In the genomic region with DNA sequence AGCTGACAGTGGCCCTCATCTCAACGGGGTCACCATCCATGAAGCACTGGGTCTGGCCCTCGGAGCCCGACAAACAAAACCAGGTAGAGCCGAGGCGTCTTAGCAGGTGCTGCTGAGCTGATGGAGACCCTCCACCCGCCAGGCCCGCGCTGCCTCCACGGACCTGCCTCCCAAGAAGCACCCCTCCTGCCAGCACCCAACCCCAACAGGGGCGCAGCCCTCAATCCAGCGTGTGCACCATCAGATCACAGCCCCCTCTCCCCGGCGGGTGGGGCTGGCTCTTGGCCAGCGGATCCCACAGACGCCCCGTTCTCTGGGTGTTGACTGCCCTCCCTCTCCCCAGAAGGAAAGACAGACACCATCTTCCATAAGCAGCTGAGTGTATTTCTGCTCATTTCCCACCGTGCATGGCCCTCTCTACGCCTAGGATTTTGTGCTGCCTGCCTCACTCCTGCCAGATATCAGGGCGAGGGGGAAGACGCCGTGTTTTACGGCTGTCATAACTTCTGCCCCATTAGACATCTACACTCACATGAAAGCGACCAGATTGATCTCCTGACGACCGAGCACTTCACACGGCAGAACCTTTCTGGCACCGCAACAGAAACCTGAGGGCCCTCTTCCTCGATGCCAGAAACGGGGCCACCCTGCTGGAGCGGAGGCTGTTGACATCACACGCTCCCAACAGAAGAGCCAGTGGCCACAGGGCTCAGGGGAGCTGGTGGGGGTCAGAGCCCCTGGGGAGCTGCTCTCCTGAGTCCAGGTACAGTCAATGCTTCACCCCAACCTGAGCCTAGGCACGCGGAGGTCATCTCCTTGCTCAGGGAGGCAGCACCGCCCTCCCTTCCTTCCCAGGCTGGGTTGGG, we compare ENCODE assay signal across 23 cellular contexts. TPM values are rescaled to one million over a fixed set of nuclear protein-coding genes. Genes with fewer than 3 reads are reported as not detected.
DNase-seq lines count a peak whose midpoint lies in the region; TF ChIP-seq lines count a peak whose summit lies in the region.
"Had no signal": no experiment of that assay in that cellular context is flagged by ENCODE, and none has a peak within 500 bp of the region (broad histone marks: within the 10 kb centered on the region; RNA-seq: fewer than 3 reads in every experiment).

No MANE protein-coding gene starts in this region.

- H2BK12ac ChIP-seq in trophoblast cell (ENCODE audit: low read length) = no peak overlapping the region

- H3K79me2 ChIP-seq in trophoblast cell (ENCODE audit: control insufficient read depth, insufficient read depth, low read length, poor library complexity) = no peaks in the 10 kb centered on the region

- H3K18ac ChIP-seq in trophoblast cell (ENCODE audit: low read length) = no peak overlapping the region

- no peak overlapping the region for H2BK5ac ChIP-seq in trophoblast cell (ENCODE audit: low read depth, low read length, poor library complexity)

- no peaks in the 10 kb centered on the region for H3K27me3 ChIP-seq in esophagus muscularis mucosa
- H3K27me3 ChIP-seq in trophoblast cell (ENCODE audit: insufficient read depth, low read length) = no peaks in the 10 kb centered on the region
- H3K27me3 ChIP-seq: cardiac muscle cell, SJSA1, tibial artery had no signal

- H3K4me2 ChIP-seq in trophoblast cell (ENCODE audit: low read length) = no peak overlapping the region
- H3K4me2 ChIP-seq: PC-9 had no signal

- H3K27ac ChIP-seq in HEK293 (ENCODE audit: extremely low read depth, low read depth, low read length) (no peak overlapping the region), esophagus muscularis mucosa (replicated peaks in 1 of 4) (peak overlapping the region; percentile 63 to 81 (median 72)), trophoblast cell (ENCODE audit: low read depth, low read length) (no peak overlapping the region)
- H3K27ac ChIP-seq: cardiac muscle cell, PC-9, SJSA1, skin epidermis had no signal

- peak; percentile 75 for DNase-seq in DMS79 (lab: John Stamatoyannopoulos, UW)
- DNase-seq in esophagus muscularis mucosa (ENCODE audit: extremely low spot score) = no peak
- DNase-seq in trophoblast cell = no peak
- no peak for DNase-seq in activated T-cell treated with anti-CD3 and anti-CD28 coated beads, Interleukin-2, amount 50 U/mL, for 24 hours
- DNase-seq in activated CD4-positive, alpha-beta memory T cell treated with anti-CD3 and anti-CD28 coated beads for 36 hours = no peak
- DNase-seq in stimulated activated CD4-positive, alpha-beta T cell treated with anti-CD3 and anti-CD28 coated beads, Interleukin-4, amount 100 ng/mL, for 1 hour = no peak
- DNase-seq: activated CD4-positive, alpha-beta T cell treated with anti-CD3 and anti-CD28 coated beads, Interleukin-2, amount 50 U/mL, for 4 hours; amniotic stem cell; mesendoderm; naive thymus-derived CD4-positive, alpha-beta T cell; NCI-H1436 treated with DMSO at 0.1 percent for 48 hours; NCI-H345; PC-9; stimulated activated CD4-positive, alpha-beta T cell treated with anti-CD3 and anti-CD28 coated beads, Interleukin-2, amount 100 ng/mL, for 24 hours; stimulated activated naive CD8-positive, alpha-beta T cell treated with anti-CD3 and anti-CD28 coated beads, Interleukin-15, Interleukin-2, amounts not matched to agents 100 U/mL and 50 U/mL, for 24 hours; T-helper 2 cell had no signal

- peaks cover 6% of the 10 kb centered on the region for H3K4me1 Mint-ChIP-seq in activated T-cell treated with anti-CD3 and anti-CD28 coated beads, Interleukin-2, amount 50 U/mL, for 24 hours (ENCODE audit: low read depth)
- peaks cover 9% of the 10 kb centered on the region for H3K4me1 Mint-ChIP-seq in activated CD4-positive, alpha-beta memory T cell treated with anti-CD3 and anti-CD28 coated beads for 36 hours (ENCODE audit: low read depth)
- H3K4me1 Mint-ChIP-seq: IgD-negative memory B cell had no signal

- 72% methylated on average over 27 of the region's 34 CpGs for WGBS in esophagus muscularis mucosa
- no CpG with 5 or more reads among the region's 34 CpGs for WGBS in trophoblast cell (ENCODE audit: extremely low coverage, insufficient coverage, insufficient read length)

- H3K23ac ChIP-seq in trophoblast cell (ENCODE audit: low read length) = no peak overlapping the region

- TF ChIP-seq CTCF in HEK293 (tag by site-specific recombination; IDR thresholded peaks at IDR 0.05) (no peak), esophagus muscularis mucosa (IDR thresholded peaks at IDR 0.05) (no peak)

- CTCF ChIA-PET in HEK293 (lab: Yijun Ruan, JAX) = interaction anchor here (1.2 kb wide), 1 partner anchor 67 kb away, joined by 3 read pairs; no protein-coding TSS in a partner anchor
- CTCF ChIA-PET in activated CD4-positive, alpha-beta memory T cell treated with anti-CD3 and anti-CD28 coated beads for 36 hours (lab: Charles Lee) = no interaction called here

- no peaks in the 10 kb centered on the region for H3K79me1 ChIP-seq in trophoblast cell (ENCODE audit: low read length)

- H3K4me1 ChIP-seq in HEK293 (ENCODE audit: control insufficient read depth, insufficient read depth, low read length) (no peaks in the 10 kb centered on the region), esophagus muscularis mucosa (peaks cover 80 to 100% (median 100%) of the 10 kb centered on the region in 4 donors), trophoblast cell (ENCODE audit: control insufficient read depth in 1 of 2, insufficient read depth in 2 of 2, low read length in 2 of 2) (no peaks in the 10 kb centered on the region)
- H3K4me1 ChIP-seq: SJSA1 had no signal

- TF ChIP-seq EP300 in esophagus muscularis mucosa (IDR thresholded peaks at IDR 0.05) = no peak

- no peak overlapping the region for H3K4me3 Mint-ChIP-seq in activated T-cell treated with anti-CD3 and anti-CD28 coated beads, Interleukin-2, amount 50 U/mL, for 24 hours
- no peak overlapping the region for H3K4me3 Mint-ChIP-seq in activated CD4-positive, alpha-beta memory T cell treated with anti-CD3 and anti-CD28 coated beads for 36 hours
- H3K4me3 Mint-ChIP-seq: CD8-positive, alpha-beta T cell; IgD-negative memory B cell; naive thymus-derived CD4-positive, alpha-beta T cell had no signal

- no peak overlapping the region for H2BK120ac ChIP-seq in trophoblast cell (ENCODE audit: insufficient read depth, low read length, poor library complexity)

- no peak overlapping the region for H3K14ac ChIP-seq in trophoblast cell (ENCODE audit: low read length)

- TF ChIP-seq POLR2A in esophagus muscularis mucosa (IDR thresholded peaks at IDR 0.05; ENCODE audit: low read depth) = no peak

- intact Hi-C loops in esophagus muscularis mucosa (cut with DNase I) = no loop called here
- intact Hi-C loops in activated CD4-positive, alpha-beta memory T cell treated with anti-CD3 and anti-CD28 coated beads for 36 hours (cut with micrococcal nuclease) = no loop called here

- H3K9ac ChIP-seq in trophoblast cell (ENCODE audit: low read length) = no peak overlapping the region

- H3K4me3 ChIP-seq in HEK293 (ENCODE audit: low read depth, low read length) = no peak overlapping the region
- no peak overlapping the region for H3K4me3 ChIP-seq in esophagus muscularis mucosa
- H3K4me3 ChIP-seq in trophoblast cell (ENCODE audit: low read depth, low read length) = peak overlapping the region; percentile 25
- H3K4me3 ChIP-seq: cardiac muscle cell, PC-9, SJSA1, skin epidermis, tibial artery had no signal

- H3K36me3 Mint-ChIP-seq in activated T-cell treated with anti-CD3 and anti-CD28 coated beads, Interleukin-2, amount 50 U/mL, for 24 hours (ENCODE audit: low read depth) = peaks cover 2% of the 10 kb centered on the region
- H3K36me3 Mint-ChIP-seq in activated CD4-positive, alpha-beta memory T cell treated with anti-CD3 and anti-CD28 coated beads for 36 hours = no peaks in the 10 kb centered on the region
- H3K36me3 Mint-ChIP-seq: IgD-negative memory B cell had no signal

- H4K91ac ChIP-seq in trophoblast cell (ENCODE audit: low read depth, low read length) = no peak overlapping the region

- H3K36me3 ChIP-seq in HEK293 (ENCODE audit: control insufficient read depth in 2 of 2, insufficient read depth in 1 of 2, low read length in 2 of 2) (peaks cover 0 to 8% of the 10 kb centered on the region in 2 experiments; a peak in 1 of 3 replicates), esophagus muscularis mucosa (peaks cover 0 to 23% (median 7%) of the 10 kb centered on the region in 4 donors), trophoblast cell (ENCODE audit: control insufficient read depth in 1 of 2, insufficient read depth in 2 of 2, low read length in 2 of 2) (peaks cover 0 to 7% of the 10 kb centered on the region in 2 experiments)
- H3K36me3 ChIP-seq: cardiac muscle cell, SJSA1 had no signal

- no peak overlapping the region for H4K12ac ChIP-seq in trophoblast cell (ENCODE audit: low read depth, low read length)

- no peaks in the 10 kb centered on the region for H3K27me3 Mint-ChIP-seq in activated T-cell treated with anti-CD3 and anti-CD28 coated beads, Interleukin-2, amount 50 U/mL, for 24 hours
- H3K27me3 Mint-ChIP-seq in activated CD4-positive, alpha-beta memory T cell treated with anti-CD3 and anti-CD28 coated beads for 36 hours = no peaks in the 10 kb centered on the region
- H3K27me3 Mint-ChIP-seq: naive thymus-derived CD4-positive, alpha-beta T cell had no signal

- no peak overlapping the region for H3K27ac Mint-ChIP-seq in activated T-cell treated with anti-CD3 and anti-CD28 coated beads, Interleukin-2, amount 50 U/mL, for 24 hours
- no peak overlapping the region for H3K27ac Mint-ChIP-seq in activated CD4-positive, alpha-beta memory T cell treated with anti-CD3 and anti-CD28 coated beads for 36 hours
- H3K27ac Mint-ChIP-seq: CD8-positive, alpha-beta T cell had no signal

- H3K9me3 Mint-ChIP-seq in activated T-cell treated with anti-CD3 and anti-CD28 coated beads, Interleukin-2, amount 50 U/mL, for 24 hours = no peaks in the 10 kb centered on the region
- no peaks in the 10 kb centered on the region for H3K9me3 Mint-ChIP-seq in activated CD4-positive, alpha-beta memory T cell treated with anti-CD3 and anti-CD28 coated beads for 36 hours
- H3K9me3 Mint-ChIP-seq: CD8-positive, alpha-beta T cell; IgD-negative memory B cell; naive thymus-derived CD4-positive, alpha-beta T cell had no signal

- H3K9me3 ChIP-seq in HEK293 (ENCODE audit: control insufficient read depth, insufficient read depth, low read depth, low read length) (no peaks in the 10 kb centered on the region), esophagus muscularis mucosa (no peaks in the 10 kb centered on the region), trophoblast cell (ENCODE audit: insufficient read depth, low read depth, low read length) (peaks cover 2% of the 10 kb centered on the region)
- H3K9me3 ChIP-seq: SJSA1, tibial artery had no signal

- no peak overlapping the region for H4K8ac ChIP-seq in trophoblast cell (ENCODE audit: low read depth, low read length)

- no peak overlapping the region for H2AK5ac ChIP-seq in trophoblast cell (ENCODE audit: low read length)

- POLR2A ChIA-PET in HEK293 (lab: Yijun Ruan, JAX) = interaction anchor here (1.2 kb wide), 1 partner anchor 35 kb away, joined by 3 read pairs; no protein-coding TSS in a partner anchor
- POLR2A ChIA-PET in activated CD4-positive, alpha-beta memory T cell treated with anti-CD3 and anti-CD28 coated beads for 36 hours (lab: Charles Lee) = no interaction called here

- no peak overlapping the region for H3K4ac ChIP-seq in trophoblast cell (ENCODE audit: low read depth, low read length)

- no peak overlapping the region for H2AFZ ChIP-seq in trophoblast cell (ENCODE audit: insufficient read depth, low read length, poor library complexity)
- H2AFZ ChIP-seq: PC-9 had no signal

RNA-seq across cellular contexts. Expression of gene NACC2, which starts 12.4 kb away (rescaled TPM):
- 100 to 1,000 TPM in 3 of 4 donors, 10 to 100 TPM in 1; 93.8 to 192 (median 142) TPM for total RNA-seq in esophagus muscularis mucosa
- polyA plus RNA-seq in trophoblast cell (2013) = 13.9 and 14.5 TPM in 2 replicates
- total RNA-seq in activated CD4-positive, alpha-beta memory T cell treated with anti-CD3 and anti-CD28 coated beads for 36 hours = 1 to 10 TPM; 8.1 to 8.5 TPM

RNA-seq across cellular contexts. Expression of gene TMEM250, which starts 35.9 kb away (rescaled TPM):
- total RNA-seq in esophagus muscularis mucosa = 10 to 100 TPM; 33.6 to 77.6 (median 59.4) TPM
- 18.2 and 18.3 TPM in 2 replicates for polyA plus RNA-seq in trophoblast cell (2013)
- 10 to 100 TPM; 28.0 to 28.4 TPM for total RNA-seq in activated CD4-positive, alpha-beta memory T cell treated with anti-CD3 and anti-CD28 coated beads for 36 hours

Comparison
In these comparisons a context has a peak if more than half of its experiments do, and no peak if none do; other contexts are left out.
1. H3K27ac ChIP-seq: peak in esophagus muscularis mucosa (4 of 4); none in HEK293 (single experiment) and trophoblast cell (single experiment).
2. RNA of gene NACC2, which starts 12.4 kb away (total RNA-seq): 93.8 to 192 TPM in esophagus muscularis mucosa; 8.1 to 8.5 TPM in activated CD4-positive, alpha-beta memory T cell treated with anti-CD3 and anti-CD28 coated beads for 36 hours; every median in the first group is over 4 times any median in the second.